ENCODE assay signal across 8 cellular contexts in genomic region chrX:19343462-19344206, GRCh38. TPM values are rescaled to one million over a fixed set of nuclear protein-coding genes. Genes with fewer than 3 reads are reported as not detected.
DNase-seq lines count a peak whose midpoint lies in the region; ATAC-seq, FAIRE-seq and TF ChIP-seq lines count a peak whose summit lies in the region.

PDHA1 (plus strand) TSS chrX:19343927; CDS start chrX:19344038, 111 bp downstream.

- H3K27ac ChIP-seq in layer of hippocampus (ENCODE audit: low read depth, low read length) = peak within 1 kb of the TSS; percentile 42

- H3K4me1 ChIP-seq in BE2C = no peaks in the 10 kb centered on the region

- no peaks in the 10 kb centered on the region for H3K36me3 ChIP-seq in BE2C

- peak; percentile 96 for FAIRE-seq in colon (lab: Jason Lieb, UNC)

- no peak for TF ChIP-seq CTCF in BE2C (IDR thresholded peaks at IDR 0.05; ENCODE audit: low read depth, low read length)

- no peaks in the 10 kb centered on the region for H3K27me3 ChIP-seq in BE2C
- no peaks in the 10 kb centered on the region for H3K27me3 ChIP-seq in layer of hippocampus (ENCODE audit: control insufficient read depth, insufficient read depth, low read length)

- no peaks in the 10 kb centered on the region for H3K9me3 ChIP-seq in BE2C

- peak; percentile 94 for DNase-seq in BE2C
- DNase-seq in GM19240 (ENCODE audit: insufficient read length, low spot score) = peak; percentile 70
- peak; percentile 89 to 98 for DNase-seq in NCI-H526 (lab: John Stamatoyannopoulos, UW)
- peak; percentile 94 for DNase-seq in activated CD4-positive, alpha-beta T cell treated with anti-CD3 and anti-CD28 coated beads for 48 hours
- DNase-seq in stimulated activated CD4-positive, alpha-beta T cell treated with anti-CD3 and anti-CD28 coated beads, Interleukin-1b, Interleukin-23, amount 100 ng/mL, for 4 hours (ENCODE audit: low read depth in 2 of 2) = peak; percentile 83 to 84

- peak within 1 kb of the TSS; percentile 84 for H3K4me3 ChIP-seq in BE2C (ENCODE audit: low read depth, low read length)

- peak; percentile 98 for ATAC-seq in HG03460 (IDR thresholded peaks at IDR 0.05; ENCODE audit: unreplicated experiment)

RNA-seq across cellular contexts. Expression of gene PDHA1, which starts in this region (rescaled TPM):
- 197 TPM for polyA plus RNA-seq in BE2C (2012; ENCODE audit: insufficient read depth, insufficient read length, low read depth)

Comparison
In these comparisons a context has a peak if more than half of its experiments do, and no peak if none do; other contexts are left out.
1. Peak in every context shown above with its lines: DNase-seq, ATAC-seq, H3K4me3 ChIP-seq and H3K27ac ChIP-seq.